In genomic region chr11:3642071-3642951, GRCh38 we compare ENCODE assay signal across 8 cellular contexts.
A peak's percentile ranks its signal among the peaks of the same experiment; 100 is the strongest.
DNase-seq lines count a peak whose midpoint lies in the region; ATAC-seq lines count a peak whose summit lies in the region.

No MANE protein-coding gene starts in this region.

- H3K36me3 Mint-ChIP-seq in effector memory CD8-positive, alpha-beta T cell (ENCODE audit: insufficient read depth), result peaks cover 6% of the 10 kb centered on the region

- H3K4me3 Mint-ChIP-seq in effector memory CD8-positive, alpha-beta T cell, result peak overlapping the region; percentile 71 to 76

- DNase-seq in NCI-H1436 (lab: John Stamatoyannopoulos, UW) (peak; percentile 56), NCI-H1436 treated with DMSO at 0.1 percent for 48 hours (lab: John Stamatoyannopoulos, UW) (no peak), NCI-H345 (lab: John Stamatoyannopoulos, UW) (peak; percentile 92), medulla oblongata (ENCODE audit: extremely low spot score) (peak; percentile 23)
- peak; percentile 89 for DNase-seq in activated CD8-positive, alpha-beta memory T cell treated with anti-CD3 and anti-CD28 coated beads for 24 hours
- peak; percentile 28 to 41 (median 33) for DNase-seq in effector memory CD8-positive, alpha-beta T cell
- peak; percentile 25 to 61 (median 51) for DNase-seq in stimulated activated CD4-positive, alpha-beta T cell treated with anti-CD3 and anti-CD28 coated beads, TNF-alpha, amount 100 ng/mL, for 4 hours (ENCODE audit: low read depth in 3 of 3)

- H3K4me1 Mint-ChIP-seq in effector memory CD8-positive, alpha-beta T cell (ENCODE audit: low read depth in 2 of 2), result peaks cover 8% of the 10 kb centered on the region in 2 donors

- peaks cover 83 to 93% of the 10 kb centered on the region in 2 donors for H3K27me3 Mint-ChIP-seq in effector memory CD8-positive, alpha-beta T cell

- ATAC-seq in effector memory CD8-positive, alpha-beta T cell (replicated peaks), result peak; percentile 89
- no peak for ATAC-seq in GM21717 (IDR thresholded peaks at IDR 0.05; ENCODE audit: unreplicated experiment)

- H3K27ac Mint-ChIP-seq in effector memory CD8-positive, alpha-beta T cell, result peak overlapping the region in 1 of 2 donors; percentile 67

- H3K9me3 Mint-ChIP-seq in effector memory CD8-positive, alpha-beta T cell, result no peaks in the 10 kb centered on the region
